23 cellular contexts compared by ENCODE assay signal in genomic region chr3:106773795-106774194, GRCh38.
"Had no signal": no experiment of that assay in that cellular context is flagged by ENCODE, and none has a peak within 500 bp of the region (broad histone marks: within the 10 kb centered on the region; RNA-seq: fewer than 3 reads in every experiment).

No MANE protein-coding gene starts in this region.

- H3K36me3 ChIP-seq: SJSA1 had no signal

- H3K4me1 Mint-ChIP-seq: IgD-negative memory B cell, T-cell had no signal

- H3K36me3 Mint-ChIP-seq: IgD-negative memory B cell, T-cell had no signal

- H3K27me3 ChIP-seq: SJSA1 had no signal

- H3K27ac Mint-ChIP-seq: IgD-negative memory B cell; T-cell; T-helper 1 cell treated with Interleukin-12 subunit alpha and Interleukin-12 subunit beta and Interleukin-4 antibody, amounts not matched to agents 30 μg/mL and 1 μg/mL, for 36 hours had no signal

- ATAC-seq: HepG2, T-cell had no signal

- H3K4me1 ChIP-seq: SJSA1 had no signal

- H3K27me3 Mint-ChIP-seq: T-cell had no signal

- H3K27ac ChIP-seq: SJSA1, SK-N-MC had no signal

- DNase-seq: Karpas-422, KG1, MM.1S, NCI-H1092 treated with DMSO at 0.1 percent for 48 hours, NCI-H1436, NCI-H187, NCI-H2029, NCI-H2081 treated with DMSO at 0.1 percent for 48 hours, NCI-H2171, NCI-H226, NCI-H446, NCI-H510A, NCI-H526, Right ventricle myocardium superior, RPMI8226, SIG-M5, SW 1271, T-cell had no signal

- H3K4me3 Mint-ChIP-seq: IgD-negative memory B cell; T-cell; T-helper 1 cell treated with Interleukin-12 subunit alpha and Interleukin-12 subunit beta and Interleukin-4 antibody, amounts not matched to agents 30 μg/mL and 1 μg/mL, for 36 hours had no signal

- H3K9me3 ChIP-seq: SJSA1 had no signal

- H3K4me3 ChIP-seq: SJSA1, SK-N-MC had no signal

- H3K9me3 Mint-ChIP-seq: IgD-negative memory B cell; T-helper 1 cell treated with Interleukin-12 subunit alpha and Interleukin-12 subunit beta and Interleukin-4 antibody, amounts not matched to agents 30 μg/mL and 1 μg/mL, for 36 hours had no signal
